11 cellular contexts compared by ENCODE assay signal in genomic region chr20:38872036-38872435, GRCh38. TPM values are rescaled to one million over a fixed set of nuclear protein-coding genes. Genes with fewer than 3 reads are reported as not detected.
DNase-seq lines count a peak whose midpoint lies in the region; ATAC-seq lines count a peak whose summit lies in the region.
"Had no signal": no experiment of that assay in that cellular context is flagged by ENCODE, and none has a peak within 500 bp of the region (broad histone marks: within the 10 kb centered on the region; RNA-seq: fewer than 3 reads in every experiment).

No MANE protein-coding gene starts in this region.

- no peak for DNase-seq in activated naive CD4-positive, alpha-beta T cell treated with anti-CD3 and anti-CD28 coated beads, Interleukin-2, amount 10 ng/mL, durations not matched to agents 7 days and 5 days
- no peak for DNase-seq in activated naive CD4-positive, alpha-beta T cell treated with anti-CD3 and anti-CD28 coated beads, Interleukin-2, amount 50 U/mL, for 16 hours
- DNase-seq in T-cell: peak in 1 of 34 experiments; percentile 12
- DNase-seq in GM19240 (ENCODE audit: insufficient read length, low spot score): no peak
- DNase-seq: NCI-H82 had no signal

- H3K9me3 Mint-ChIP-seq in activated naive CD4-positive, alpha-beta T cell treated with anti-CD3 and anti-CD28 coated beads, Interleukin-2, amount 10 ng/mL, durations not matched to agents 7 days and 5 days: no peaks in the 10 kb centered on the region
- no peaks in the 10 kb centered on the region for H3K9me3 Mint-ChIP-seq in T-cell

- no peak for ATAC-seq in T-cell (replicated peaks in 1 of 4)
- ATAC-seq in esophagus mucosa: peak; percentile 36
- ATAC-seq in GM21737 (IDR thresholded peaks at IDR 0.05; ENCODE audit: unreplicated experiment): no peak
- ATAC-seq in HG03457 (IDR thresholded peaks at IDR 0.05; ENCODE audit: unreplicated experiment): no peak

- H3K27me3 Mint-ChIP-seq in activated naive CD4-positive, alpha-beta T cell treated with anti-CD3 and anti-CD28 coated beads, Interleukin-2, amount 10 ng/mL, durations not matched to agents 7 days and 5 days: no peaks in the 10 kb centered on the region
- no peaks in the 10 kb centered on the region for H3K27me3 Mint-ChIP-seq in T-cell

- H3K4me1 Mint-ChIP-seq in activated naive CD4-positive, alpha-beta T cell treated with anti-CD3 and anti-CD28 coated beads, Interleukin-2, amount 10 ng/mL, durations not matched to agents 7 days and 5 days: peaks cover 83% of the 10 kb centered on the region
- peaks cover 78 to 84% (median 80%) of the 10 kb centered on the region in 3 donors for H3K4me1 Mint-ChIP-seq in T-cell

- POLR2A ChIA-PET in T-cell (lab: Charles Lee): interaction anchor here in 1 of 2 donors (1.1 to 1.9 kb wide), 4 partner anchors 13 to 67 kb away, joined by 3 to 9 read pairs (median 3); partner anchors contain the start of gene PPP1R16B

- CTCF ChIA-PET in activated naive CD4-positive, alpha-beta T cell treated with anti-CD3 and anti-CD28 coated beads, Interleukin-2, amount 10 ng/mL, durations not matched to agents 7 days and 5 days (lab: Charles Lee): interaction anchor here (1.1 to 1.6 kb wide), 3 partner anchors 9 to 21 kb away, joined by 3 to 6 read pairs (median 3); no protein-coding TSS in a partner anchor
- CTCF ChIA-PET in T-cell (lab: Charles Lee): interaction anchor here in 1 of 2 donors (1.5 to 4.9 kb wide), 2 partner anchors 31 to 65 kb away, joined by 4 to 41 read pairs; no protein-coding TSS in a partner anchor

- H3K27ac ChIP-seq in temporal lobe (ENCODE audit: low read depth, low read length): peak overlapping the region; percentile 96
- H3K27ac ChIP-seq: adrenal gland, HL-60 had no signal

- peak overlapping the region; percentile 64 for H3K4me3 Mint-ChIP-seq in activated naive CD4-positive, alpha-beta T cell treated with anti-CD3 and anti-CD28 coated beads, Interleukin-2, amount 10 ng/mL, durations not matched to agents 7 days and 5 days
- peak overlapping the region; percentile 75 to 84 (median 83) for H3K4me3 Mint-ChIP-seq in T-cell

- peaks cover 32% of the 10 kb centered on the region for H3K36me3 Mint-ChIP-seq in activated naive CD4-positive, alpha-beta T cell treated with anti-CD3 and anti-CD28 coated beads, Interleukin-2, amount 10 ng/mL, durations not matched to agents 7 days and 5 days
- H3K36me3 Mint-ChIP-seq in T-cell: peaks cover 9% of the 10 kb centered on the region

- peak overlapping the region; percentile 93 for H3K27ac Mint-ChIP-seq in activated naive CD4-positive, alpha-beta T cell treated with anti-CD3 and anti-CD28 coated beads, Interleukin-2, amount 10 ng/mL, durations not matched to agents 7 days and 5 days
- peak overlapping the region; percentile 90 to 96 for H3K27ac Mint-ChIP-seq in T-cell

RNA-seq across cellular contexts. Expression of gene FAM83D, which starts 54.2 kb away (rescaled TPM):
- total RNA-seq in T-cell (1 to 10 TPM; 1.3 to 4.0 (median 2.4) TPM), esophagus mucosa (67.0 TPM), temporal lobe (2.0 TPM)

Comparison
In these comparisons a context has a peak if more than half of its experiments do, and no peak if none do; other contexts are left out.
1. RNA of gene FAM83D, which starts 54.2 kb away (total RNA-seq): 67.0 TPM in esophagus mucosa (single experiment); 1.3 to 4.0 TPM in T-cell and 2.0 TPM in temporal lobe (single experiment); every median in the first group is over 10 times any median in the second.